20 cellular contexts compared by ENCODE assay signal in genomic region chr10:116469437-116469836, GRCh38. TPM values are rescaled to one million over a fixed set of nuclear protein-coding genes. Genes with fewer than 3 reads are reported as not detected.
DNase-seq lines count a peak whose midpoint lies in the region; ATAC-seq, FAIRE-seq and TF ChIP-seq lines count a peak whose summit lies in the region.
"Had no signal": no experiment of that assay in that cellular context is flagged by ENCODE, and none has a peak within 500 bp of the region (broad histone marks: within the 10 kb centered on the region; RNA-seq: fewer than 3 reads in every experiment).

No MANE protein-coding gene starts in this region.

- H3K4me3 ChIP-seq in IMR-90 (ENCODE audit: insufficient read depth, low read depth, low read length) (no peak overlapping the region), trophoblast cell (ENCODE audit: low read depth, low read length) (no peak overlapping the region), ascending aorta (no peak overlapping the region)
- H3K4me3 ChIP-seq: K562, MG63 had no signal

- CTCF ChIA-PET in IMR-90 (lab: Yijun Ruan, JAX) = no interaction called here

- H2AFZ ChIP-seq in IMR-90 (replicated peaks; ENCODE audit: low read length, poor library complexity) = no peak overlapping the region
- H2AFZ ChIP-seq in trophoblast cell (ENCODE audit: insufficient read depth, low read length, poor library complexity) = no peak overlapping the region

- WGBS in IMR-90 (ENCODE audit: extremely low coverage in 2 of 2, insufficient read length in 1 of 2), 2 experiments = 0% methylated on average over 1 of the region's 3 CpGs; no CpG with 5 or more reads in 1 of the 2 experiments
- WGBS in trophoblast cell (ENCODE audit: extremely low coverage, insufficient coverage, insufficient read length) = no CpG with 5 or more reads among the region's 3 CpGs

- POLR2A ChIA-PET in IMR-90 (lab: Charles Lee; ENCODE audit: unreplicated experiment) = no interaction called here

- H3K9me3 ChIP-seq in IMR-90 (ENCODE audit: control insufficient read depth, insufficient read depth, low read length) (no peaks in the 10 kb centered on the region), trophoblast cell (ENCODE audit: insufficient read depth, low read depth, low read length) (peaks cover 3% of the 10 kb centered on the region), ascending aorta (no peaks in the 10 kb centered on the region)
- H3K9me3 ChIP-seq: MG63 had no signal

- no peaks in the 10 kb centered on the region for H3K9me1 ChIP-seq in IMR-90 (ENCODE audit: insufficient read depth, low read length)

- H3K14ac ChIP-seq in IMR-90 (replicated peaks; ENCODE audit: low read depth, low read length) (no peak overlapping the region), trophoblast cell (ENCODE audit: low read length) (no peak overlapping the region)

- no peak overlapping the region for H2AK9ac ChIP-seq in IMR-90 (replicated peaks; ENCODE audit: low read depth, low read length, poor library complexity)

- no peak overlapping the region for H2BK20ac ChIP-seq in IMR-90 (ENCODE audit: low read depth, low read length)

- no peaks in the 10 kb centered on the region for H3K4me1 ChIP-seq in IMR-90 (ENCODE audit: control insufficient read depth, insufficient read depth, low read length)
- peaks cover 0 to 4% of the 10 kb centered on the region in 2 experiments for H3K4me1 ChIP-seq in trophoblast cell (ENCODE audit: control insufficient read depth in 1 of 2, insufficient read depth in 2 of 2, low read length in 2 of 2)
- no peaks in the 10 kb centered on the region for H3K4me1 ChIP-seq in ascending aorta

- no peak overlapping the region for H3K4ac ChIP-seq in IMR-90 (ENCODE audit: low read depth, low read length)
- no peak overlapping the region for H3K4ac ChIP-seq in trophoblast cell (ENCODE audit: low read depth, low read length)

- H2BK5ac ChIP-seq in IMR-90 (ENCODE audit: low read depth, low read length, poor library complexity, severe bottlenecking) = no peak overlapping the region
- H2BK5ac ChIP-seq in trophoblast cell (ENCODE audit: low read depth, low read length, poor library complexity) = peak overlapping the region; percentile 45

- no peaks in the 10 kb centered on the region for H3K27me3 ChIP-seq in IMR-90 (ENCODE audit: control insufficient read depth, insufficient read depth, low read length)
- H3K27me3 ChIP-seq in trophoblast cell (ENCODE audit: insufficient read depth, low read length) = no peaks in the 10 kb centered on the region
- no peaks in the 10 kb centered on the region for H3K27me3 ChIP-seq in ascending aorta
- H3K27me3 ChIP-seq: MG63 had no signal

- H3K4me2 ChIP-seq in IMR-90 (ENCODE audit: low read depth, low read length) (no peak overlapping the region), trophoblast cell (ENCODE audit: low read length) (no peak overlapping the region)

- dilution Hi-C loops in IMR-90 (cut with HindIII; ENCODE audit: low sequenced_read_pairs, unreplicated experiment) = no loop called here

- H3K79me1 ChIP-seq in IMR-90 (ENCODE audit: low read depth in 1 of 2, low read length in 2 of 2) (no peaks in the 10 kb centered on the region), trophoblast cell (ENCODE audit: low read length) (peaks cover 6% of the 10 kb centered on the region)

- no peak for FAIRE-seq in frontal cortex (lab: Jason Lieb, UNC)
- FAIRE-seq: K562 had no signal

- H4K8ac ChIP-seq in IMR-90 (ENCODE audit: low read depth in 2 of 2, low read length in 2 of 2) = no peak overlapping the region
- H4K8ac ChIP-seq in trophoblast cell (ENCODE audit: low read depth, low read length) = no peak overlapping the region

- no peak overlapping the region for H2BK15ac ChIP-seq in IMR-90 (ENCODE audit: low read depth, low read length)

- no peaks in the 10 kb centered on the region for H3K36me3 ChIP-seq in IMR-90 (ENCODE audit: control insufficient read depth, insufficient read depth, low read length)
- H3K36me3 ChIP-seq in trophoblast cell (ENCODE audit: control insufficient read depth in 1 of 2, insufficient read depth in 2 of 2, low read length in 2 of 2) = no peaks in the 10 kb centered on the region
- no peaks in the 10 kb centered on the region for H3K36me3 ChIP-seq in ascending aorta
- H3K36me3 ChIP-seq: MG63 had no signal

- no peak for TF ChIP-seq POLR2A in IMR-90 (IDR thresholded peaks at IDR 0.05; ENCODE audit: low read depth, low read length)

- no peak for TF ChIP-seq CTCF in IMR-90 (conservative IDR thresholded peaks at IDR 0.05; ENCODE audit: low read depth, low read length)
- no peak for TF ChIP-seq CTCF in ascending aorta (IDR thresholded peaks at IDR 0.05)
- TF ChIP-seq CTCF in omental fat pad (IDR thresholded peaks at IDR 0.05) = no peak

- H3K9ac ChIP-seq in IMR-90 (ENCODE audit: low read depth, low read length) (no peak overlapping the region), trophoblast cell (ENCODE audit: low read length) (no peak overlapping the region)

- H3K18ac ChIP-seq in IMR-90 (ENCODE audit: low read depth, low read length) = no peak overlapping the region
- H3K18ac ChIP-seq in trophoblast cell (ENCODE audit: low read length) = no peak overlapping the region

- no peak overlapping the region for H2BK120ac ChIP-seq in IMR-90 (ENCODE audit: low read depth, low read length)
- H2BK120ac ChIP-seq in trophoblast cell (ENCODE audit: insufficient read depth, low read length, poor library complexity) = peak overlapping the region; percentile 47

- H4K12ac ChIP-seq in trophoblast cell (ENCODE audit: low read depth, low read length) = no peak overlapping the region

- no peak overlapping the region for H4K91ac ChIP-seq in IMR-90 (ENCODE audit: insufficient read depth, low read depth, low read length)
- H4K91ac ChIP-seq in trophoblast cell (ENCODE audit: low read depth, low read length) = peak overlapping the region; percentile 82

- BruUV-seq in IMR-90 (replicated peaks; lab: Mats Ljungman, UMichigan) = no TSS peak

- no peak overlapping the region for H4K5ac ChIP-seq in IMR-90 (ENCODE audit: low read depth, low read length)

- no peak for TF ChIP-seq RAD21 in IMR-90 (IDR thresholded peaks at IDR 0.05; ENCODE audit: low read length)

- H3K79me2 ChIP-seq in trophoblast cell (ENCODE audit: control insufficient read depth, insufficient read depth, low read length, poor library complexity) = no peaks in the 10 kb centered on the region

- intact Hi-C loops in IMR-90 (cut with micrococcal nuclease) = no loop called here
- intact Hi-C loops in ascending aorta (cut with DNase I) = no loop called here

- no peak overlapping the region for H3K23ac ChIP-seq in IMR-90 (ENCODE audit: low read depth, low read length)
- no peak overlapping the region for H3K23ac ChIP-seq in trophoblast cell (ENCODE audit: low read length)

- no peak overlapping the region for H3K56ac ChIP-seq in IMR-90 (ENCODE audit: extremely low read depth, insufficient read depth, low read length)

- H2AK5ac ChIP-seq in IMR-90 (ENCODE audit: low read depth, low read length) = no peak overlapping the region
- no peak overlapping the region for H2AK5ac ChIP-seq in trophoblast cell (ENCODE audit: low read length)

- H3K27ac ChIP-seq in IMR-90 (ENCODE audit: insufficient read depth, low read length) (no peak overlapping the region), trophoblast cell (ENCODE audit: low read depth, low read length) (peak overlapping the region; percentile 85), ascending aorta (no peak overlapping the region)

- peak; percentile 44 for DNase-seq in EL
- peak; percentile 13 for DNase-seq in IMR-90
- DNase-seq in foreskin melanocyte = peak; percentile 26
- DNase-seq in trophoblast cell = peak; percentile 33 to 41
- DNase-seq in frontal cortex (ENCODE audit: low spot score in 2 of 2) = no peak
- no peak for DNase-seq in ascending aorta (ENCODE audit: low spot score in 2 of 2)
- no peak for DNase-seq in omental fat pad (ENCODE audit: low spot score)
- DNase-seq: ACHN; CD4-positive, CD25-positive, alpha-beta regulatory T cell; DMS79 treated with DMSO at 0.1 percent for 48 hours; H7; MG63; NCI-H1092 treated with DMSO at 0.1 percent for 48 hours; NCI-H187; NCI-H82 had no signal

- H4K20me1 ChIP-seq in IMR-90 (ENCODE audit: insufficient read depth, low read length) = no peaks in the 10 kb centered on the region

- in situ Hi-C loops in IMR-90 (cut with MboI; ENCODE audit: low sequenced_read_pairs) = no loop called here

- H2BK12ac ChIP-seq in trophoblast cell (ENCODE audit: low read length) = peak overlapping the region; percentile 37

- ATAC-seq in IMR-90 (ENCODE audit: low read depth) (peak; percentile 56), GM21786 (IDR thresholded peaks at IDR 0.05; ENCODE audit: unreplicated experiment) (no peak), omental fat pad (ENCODE audit: low FRiP score) (no peak)
- ATAC-seq: K562, Panc1, Right ventricle myocardium inferior had no signal

TF ChIP-seq in IMR-90, 13 proteins besides CTCF, POLR2A, EP300 and RAD21:
- no peak for TF ChIP-seq RCOR1 (IDR thresholded peaks at IDR 0.05; ENCODE audit: insufficient replicate concordance, low read length)
- no peak for TF ChIP-seq RFX5 (IDR thresholded peaks at IDR 0.05; ENCODE audit: low read depth, low read length)
- TF ChIP-seq MAFK (IDR thresholded peaks at IDR 0.05; ENCODE audit: low read depth, low read length) = no peak
- no peak for TF ChIP-seq NFE2L2 (IDR thresholded peaks at IDR 0.05; ENCODE audit: low read depth, low read length)
- no peak for TF ChIP-seq MXI1 (IDR thresholded peaks at IDR 0.05; ENCODE audit: borderline replicate concordance, low read depth, low read length)

RNA-seq across cellular contexts. Expression of gene PNLIPRP3, which starts 41.8 kb away (rescaled TPM):
- not detected in 2 replicates for total RNA-seq in IMR-90 (2012; rRNA removed)
- polyA plus RNA-seq in IMR-90 (2012; rRNA removed) = not detected in 2 replicates
- polyA plus RNA-seq in IMR-90 (2012; cell fraction: cytosol; rRNA removed) = not detected in 2 replicates
- polyA plus RNA-seq in IMR-90 (2012; cell fraction: nucleus; rRNA removed; ENCODE audit: low replicate concordance) = not detected in 2 replicates
- polyA plus RNA-seq in trophoblast cell (2013) = 0.04 TPM in 1 of 2 replicates, not detected in the other
- not detected for total RNA-seq in frontal cortex
- not detected for total RNA-seq in ascending aorta
- total RNA-seq in omental fat pad = under 1 TPM in 2 of 4 donors, not detected in 2; 0.31 to 0.63 TPM
- total RNA-seq: CD4-positive, CD25-positive, alpha-beta regulatory T cell; H7; K562; NCI-H460; Right ventricle myocardium inferior had no signal
- polyA plus RNA-seq: CD4-positive, CD25-positive, alpha-beta regulatory T cell; K562 had no signal

Comparison
In these comparisons a context has a peak if more than half of its experiments do, and no peak if none do; other contexts are left out.
1. DNase-seq: peak in EL (single experiment), IMR-90 (single experiment), foreskin melanocyte (single experiment) and trophoblast cell (2 of 2); none in frontal cortex (0 of 2), ascending aorta (0 of 2) and omental fat pad (single experiment).